ENCODE assay signal across 1 cellular context in the genomic region with DNA sequence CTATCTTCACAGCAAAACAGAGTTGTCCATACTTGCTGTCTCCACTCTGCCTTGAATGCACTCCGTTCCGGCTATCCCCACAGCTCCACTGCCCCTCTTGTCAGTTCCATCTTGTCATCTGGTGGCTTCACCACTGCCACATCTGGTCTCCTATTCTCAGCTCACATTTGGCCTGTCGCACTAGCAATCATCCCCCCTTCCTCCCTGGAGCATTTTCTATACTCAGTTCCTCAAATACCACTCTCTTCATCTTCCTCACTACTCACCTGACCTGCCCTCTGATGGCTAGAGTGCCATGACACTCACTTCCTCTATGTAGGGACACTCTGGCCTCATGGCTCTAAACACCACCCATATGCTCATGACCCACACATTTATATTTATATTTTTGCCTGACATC.
A peak's percentile ranks its signal among the peaks of the same experiment; 100 is the strongest.
TF ChIP-seq lines count a peak whose summit lies in the region.

No MANE protein-coding gene starts in this region.

TF ChIP-seq in GM12878, 131 proteins besides CTCF, POLR2A, EP300 and RAD21:
- TF ChIP-seq, protein P1, sequence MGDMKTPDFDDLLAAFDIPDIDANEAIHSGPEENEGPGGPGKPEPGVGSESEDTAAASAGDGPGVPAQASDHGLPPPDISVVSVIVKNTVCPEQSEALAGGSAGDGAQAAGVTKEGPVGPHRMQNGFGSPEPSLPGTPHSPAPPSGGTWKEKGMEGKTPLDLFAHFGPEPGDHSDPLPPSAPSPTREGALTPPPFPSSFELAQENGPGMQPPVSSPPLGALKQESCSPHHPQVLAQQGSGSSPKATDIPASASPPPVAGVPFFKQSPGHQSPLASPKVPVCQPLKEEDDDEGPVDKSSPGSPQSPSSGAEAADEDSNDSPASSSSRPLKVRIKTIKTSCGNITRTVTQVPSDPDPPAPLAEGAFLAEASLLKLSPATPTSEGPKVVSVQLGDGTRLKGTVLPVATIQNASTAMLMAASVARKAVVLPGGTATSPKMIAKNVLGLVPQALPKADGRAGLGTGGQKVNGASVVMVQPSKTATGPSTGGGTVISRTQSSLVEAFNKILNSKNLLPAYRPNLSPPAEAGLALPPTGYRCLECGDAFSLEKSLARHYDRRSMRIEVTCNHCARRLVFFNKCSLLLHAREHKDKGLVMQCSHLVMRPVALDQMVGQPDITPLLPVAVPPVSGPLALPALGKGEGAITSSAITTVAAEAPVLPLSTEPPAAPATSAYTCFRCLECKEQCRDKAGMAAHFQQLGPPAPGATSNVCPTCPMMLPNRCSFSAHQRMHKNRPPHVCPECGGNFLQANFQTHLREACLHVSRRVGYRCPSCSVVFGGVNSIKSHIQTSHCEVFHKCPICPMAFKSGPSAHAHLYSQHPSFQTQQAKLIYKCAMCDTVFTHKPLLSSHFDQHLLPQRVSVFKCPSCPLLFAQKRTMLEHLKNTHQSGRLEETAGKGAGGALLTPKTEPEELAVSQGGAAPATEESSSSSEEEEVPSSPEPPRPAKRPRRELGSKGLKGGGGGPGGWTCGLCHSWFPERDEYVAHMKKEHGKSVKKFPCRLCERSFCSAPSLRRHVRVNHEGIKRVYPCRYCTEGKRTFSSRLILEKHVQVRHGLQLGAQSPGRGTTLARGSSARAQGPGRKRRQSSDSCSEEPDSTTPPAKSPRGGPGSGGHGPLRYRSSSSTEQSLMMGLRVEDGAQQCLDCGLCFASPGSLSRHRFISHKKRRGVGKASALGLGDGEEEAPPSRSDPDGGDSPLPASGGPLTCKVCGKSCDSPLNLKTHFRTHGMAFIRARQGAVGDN (IDR thresholded peaks at IDR 0.05) = peak; percentile 28; the same call in 1 of the 2 replicates
- TF ChIP-seq SPI1 (IDR thresholded peaks at IDR 0.05; ENCODE audit: borderline replicate concordance, insufficient read depth, low read depth, low read length) = peak; percentile 86; the same call in 1 of the 2 replicates
- TF ChIP-seq, protein P2, sequence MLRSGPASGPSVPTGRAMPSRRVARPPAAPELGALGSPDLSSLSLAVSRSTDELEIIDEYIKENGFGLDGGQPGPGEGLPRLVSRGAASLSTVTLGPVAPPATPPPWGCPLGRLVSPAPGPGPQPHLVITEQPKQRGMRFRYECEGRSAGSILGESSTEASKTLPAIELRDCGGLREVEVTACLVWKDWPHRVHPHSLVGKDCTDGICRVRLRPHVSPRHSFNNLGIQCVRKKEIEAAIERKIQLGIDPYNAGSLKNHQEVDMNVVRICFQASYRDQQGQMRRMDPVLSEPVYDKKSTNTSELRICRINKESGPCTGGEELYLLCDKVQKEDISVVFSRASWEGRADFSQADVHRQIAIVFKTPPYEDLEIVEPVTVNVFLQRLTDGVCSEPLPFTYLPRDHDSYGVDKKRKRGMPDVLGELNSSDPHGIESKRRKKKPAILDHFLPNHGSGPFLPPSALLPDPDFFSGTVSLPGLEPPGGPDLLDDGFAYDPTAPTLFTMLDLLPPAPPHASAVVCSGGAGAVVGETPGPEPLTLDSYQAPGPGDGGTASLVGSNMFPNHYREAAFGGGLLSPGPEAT (IDR thresholded peaks at IDR 0.05; ENCODE audit: low read depth) = no peak
- peak; percentile 37 to 45; a peak in 2 of 4 replicates for TF ChIP-seq BHLHE40 (IDR thresholded peaks at IDR 0.05; ENCODE audit: borderline replicate concordance in 1 of 2, low read depth in 2 of 2, low read length in 1 of 2)
- TF ChIP-seq, protein P3, sequence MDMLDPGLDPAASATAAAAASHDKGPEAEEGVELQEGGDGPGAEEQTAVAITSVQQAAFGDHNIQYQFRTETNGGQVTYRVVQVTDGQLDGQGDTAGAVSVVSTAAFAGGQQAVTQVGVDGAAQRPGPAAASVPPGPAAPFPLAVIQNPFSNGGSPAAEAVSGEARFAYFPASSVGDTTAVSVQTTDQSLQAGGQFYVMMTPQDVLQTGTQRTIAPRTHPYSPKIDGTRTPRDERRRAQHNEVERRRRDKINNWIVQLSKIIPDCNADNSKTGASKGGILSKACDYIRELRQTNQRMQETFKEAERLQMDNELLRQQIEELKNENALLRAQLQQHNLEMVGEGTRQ (IDR thresholded peaks at IDR 0.05; ENCODE audit: borderline replicate concordance, low read depth, low read length) = no peak
- TF ChIP-seq CHD4 (IDR thresholded peaks at IDR 0.05) = no peak
- TF ChIP-seq, protein P4, sequence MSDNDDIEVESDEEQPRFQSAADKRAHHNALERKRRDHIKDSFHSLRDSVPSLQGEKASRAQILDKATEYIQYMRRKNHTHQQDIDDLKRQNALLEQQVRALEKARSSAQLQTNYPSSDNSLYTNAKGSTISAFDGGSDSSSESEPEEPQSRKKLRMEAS (IDR thresholded peaks at IDR 0.05; ENCODE audit: low read depth, low read length) = no peak
- TF ChIP-seq, protein P5, sequence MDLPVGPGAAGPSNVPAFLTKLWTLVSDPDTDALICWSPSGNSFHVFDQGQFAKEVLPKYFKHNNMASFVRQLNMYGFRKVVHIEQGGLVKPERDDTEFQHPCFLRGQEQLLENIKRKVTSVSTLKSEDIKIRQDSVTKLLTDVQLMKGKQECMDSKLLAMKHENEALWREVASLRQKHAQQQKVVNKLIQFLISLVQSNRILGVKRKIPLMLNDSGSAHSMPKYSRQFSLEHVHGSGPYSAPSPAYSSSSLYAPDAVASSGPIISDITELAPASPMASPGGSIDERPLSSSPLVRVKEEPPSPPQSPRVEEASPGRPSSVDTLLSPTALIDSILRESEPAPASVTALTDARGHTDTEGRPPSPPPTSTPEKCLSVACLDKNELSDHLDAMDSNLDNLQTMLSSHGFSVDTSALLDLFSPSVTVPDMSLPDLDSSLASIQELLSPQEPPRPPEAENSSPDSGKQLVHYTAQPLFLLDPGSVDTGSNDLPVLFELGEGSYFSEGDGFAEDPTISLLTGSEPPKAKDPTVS (IDR thresholded peaks at IDR 0.05; ENCODE audit: low read depth, low read length) = no peak
- no peak for TF ChIP-seq BMI1 (IDR thresholded peaks at IDR 0.05; ENCODE audit: borderline replicate concordance)
- TF ChIP-seq IKZF2 (IDR thresholded peaks at IDR 0.05) = no peak; a peak in 1 of 4 replicates
- TF ChIP-seq, protein P6, sequence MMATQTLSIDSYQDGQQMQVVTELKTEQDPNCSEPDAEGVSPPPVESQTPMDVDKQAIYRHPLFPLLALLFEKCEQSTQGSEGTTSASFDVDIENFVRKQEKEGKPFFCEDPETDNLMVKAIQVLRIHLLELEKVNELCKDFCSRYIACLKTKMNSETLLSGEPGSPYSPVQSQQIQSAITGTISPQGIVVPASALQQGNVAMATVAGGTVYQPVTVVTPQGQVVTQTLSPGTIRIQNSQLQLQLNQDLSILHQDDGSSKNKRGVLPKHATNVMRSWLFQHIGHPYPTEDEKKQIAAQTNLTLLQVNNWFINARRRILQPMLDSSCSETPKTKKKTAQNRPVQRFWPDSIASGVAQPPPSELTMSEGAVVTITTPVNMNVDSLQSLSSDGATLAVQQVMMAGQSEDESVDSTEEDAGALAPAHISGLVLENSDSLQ (IDR thresholded peaks at IDR 0.05) = peak; percentile 21; the same call in 1 of the 2 replicates
- no peak for TF ChIP-seq SP1 (IDR thresholded peaks at IDR 0.05; ENCODE audit: low read depth, low read length)
- TF ChIP-seq POLR2AphosphoS2 (IDR thresholded peaks at IDR 0.05; ENCODE audit: low read depth, low read length) = peak; percentile 61
